Comparison of ENCODE assay signal across 25 cellular contexts in genomic region chr4:88831063-88831462, GRCh38.
"Had no signal": no experiment of that assay in that cellular context is flagged by ENCODE, and none has a peak within 500 bp of the region (broad histone marks: within the 10 kb centered on the region; RNA-seq: fewer than 3 reads in every experiment).

No MANE protein-coding gene starts in this region.

- H3K9ac ChIP-seq: parathyroid adenoma had no signal

- H3K27ac ChIP-seq: foreskin keratinocyte, hepatocyte, parathyroid adenoma, right lobe of liver, suprapubic skin had no signal

- ATAC-seq: activated naive CD8-positive, alpha-beta T cell treated with anti-CD3 and anti-CD28 coated beads, Interleukin-2, amount 50 U/mL, for 24 hours; foreskin keratinocyte; right lobe of liver; stimulated activated effector memory CD8-positive, alpha-beta T cell treated with anti-CD3 and anti-CD28 coated beads, Interleukin-12 subunit alpha, Interleukin-12 subunit beta, amount 100 ng/mL, for 72 hours; stimulated activated naive CD8-positive, alpha-beta T cell treated with anti-CD3 and anti-CD28 coated beads, Interleukin-15, amount 100 ng/mL, for 72 hours had no signal

- H3K4me1 ChIP-seq: foreskin keratinocyte, parathyroid adenoma, right lobe of liver had no signal

- DNase-seq: activated B cell treated with CpG ODN at 0.5 μM for 24 hours; activated CD4-positive, alpha-beta memory T cell treated with anti-CD3 and anti-CD28 coated beads for 36 hours; activated CD4-positive, alpha-beta T cell treated with anti-CD3 and anti-CD28 coated beads for 4 hours; activated effector memory CD4-positive, alpha-beta T cell treated with Interleukin-2 at 50 U/mL for 16 hours; activated naive CD4-positive, alpha-beta T cell treated with anti-CD3 and anti-CD28 coated beads, Interleukin-2, amount 50 U/mL, for 16 hours; activated naive CD8-positive, alpha-beta T cell treated with anti-CD3 and anti-CD28 coated beads, Interleukin-2, amount 50 U/mL, for 24 hours; activated T-cell treated with anti-CD3 and anti-CD28 coated beads, Interleukin-2, amount 50 U/mL, for 48 hours; caudate nucleus; dermis blood vessel endothelial cell; effector CD8-positive, alpha-beta T cell; erythroblast; foreskin keratinocyte; immature natural killer cell; midbrain; nephron progenitor cell; right lobe of liver; small intestine; stimulated activated CD4-positive, alpha-beta T cell treated with anti-CD3 and anti-CD28 coated beads, Interleukin-2, amount 100 ng/mL, for 24 hours; stimulated activated naive CD8-positive, alpha-beta T cell treated with anti-CD3 and anti-CD28 coated beads, Interleukin-15, amount 100 ng/mL, for 72 hours; T-helper 9 cell had no signal

- H3K9me3 ChIP-seq: right lobe of liver, suprapubic skin, tibial nerve had no signal

- H3K4me3 ChIP-seq: hepatocyte, right lobe of liver, suprapubic skin, tibial nerve had no signal

- H3K27me3 ChIP-seq: foreskin keratinocyte, hepatocyte, right lobe of liver, suprapubic skin, tibial nerve had no signal

- H3K36me3 ChIP-seq: right lobe of liver, suprapubic skin, tibial nerve had no signal
